ENCODE assay signal across 11 cellular contexts in the genomic region with DNA sequence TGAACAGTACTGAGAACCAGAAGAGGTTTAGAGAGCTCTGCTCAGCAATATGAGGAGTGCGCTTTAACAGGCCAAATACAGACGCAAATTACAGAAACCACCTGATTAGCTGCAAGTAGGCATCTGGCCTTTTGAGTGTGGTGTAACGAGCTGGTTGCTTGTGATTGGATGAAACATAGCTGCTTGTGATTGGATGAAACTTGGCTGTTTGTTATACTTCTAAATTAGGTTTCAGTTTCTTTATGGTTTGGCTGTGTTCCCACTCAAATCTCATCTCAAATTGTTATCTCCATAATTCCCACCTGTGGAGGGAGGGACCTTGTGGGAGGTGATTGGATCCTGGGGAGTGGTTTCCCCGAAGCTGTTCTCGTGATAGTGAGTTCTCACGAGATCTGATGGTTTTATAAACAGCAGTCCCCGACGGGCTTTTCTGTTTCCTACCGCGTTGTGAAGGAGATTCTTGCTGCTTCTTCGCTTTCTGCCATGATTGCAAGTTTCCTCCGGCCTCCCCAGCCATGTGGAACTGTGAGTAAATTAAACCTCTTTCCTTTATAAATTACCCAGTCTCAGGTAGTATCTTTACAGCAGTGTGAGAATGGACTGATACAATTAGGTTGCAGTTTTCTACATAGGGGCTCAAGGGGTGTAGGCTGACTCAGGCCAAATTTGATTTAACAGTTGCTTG.
DNase-seq lines count a peak whose midpoint lies in the region; ATAC-seq lines count a peak whose summit lies in the region.
"Had no signal": no experiment of that assay in that cellular context is flagged by ENCODE, and none has a peak within 500 bp of the region (broad histone marks: within the 10 kb centered on the region; RNA-seq: fewer than 3 reads in every experiment).

No MANE protein-coding gene starts in this region.

- in situ Hi-C loops in SK-MEL-5 (cut with HindIII; ENCODE audit: low pct_unique_long_range_greater_than_20kb, low sequenced_read_pairs): no loop called here

- DNase-seq in A172 (ENCODE audit: low spot score): peak; percentile 89
- peak; percentile 85 for DNase-seq in H4 (ENCODE audit: low spot score)
- peak; percentile 5 for DNase-seq in NCI-H2081 treated with DMSO at 0.1 percent for 48 hours (lab: John Stamatoyannopoulos, UW)
- peak; percentile 81 for DNase-seq in SK-MEL-5 (ENCODE audit: low read depth, low spot score)
- DNase-seq in stimulated activated naive CD4-positive, alpha-beta T cell treated with Interleukin-2 at 50 U/mL for 16 hours (lab: John Stamatoyannopoulos, UW): no peak
- no peak for DNase-seq in KG1 (lab: John Stamatoyannopoulos, UW)
- DNase-seq: ACHN, NCI-H226, upper lobe of left lung had no signal

- ATAC-seq in HG03095 (IDR thresholded peaks at IDR 0.05; ENCODE audit: unreplicated experiment): no peak
- no peak for ATAC-seq in HG03457 (IDR thresholded peaks at IDR 0.05; ENCODE audit: unreplicated experiment)

Comparison
In these comparisons a context has a peak if more than half of its experiments do, and no peak if none do; other contexts are left out.
1. DNase-seq: peak in A172 (single experiment), H4 (single experiment), NCI-H2081 treated with DMSO at 0.1 percent for 48 hours (single experiment) and SK-MEL-5 (single experiment); none in stimulated activated naive CD4-positive, alpha-beta T cell treated with Interleukin-2 at 50 U/mL for 16 hours (single experiment) and KG1 (single experiment).